ENCODE assay signal across 1 cellular context in genomic region chrX:17397074-17397473, GRCh38.
TF ChIP-seq lines count a peak whose summit lies in the region.

No MANE protein-coding gene starts in this region.

TF ChIP-seq in GM23338, 12 proteins besides CTCF, POLR2A, EP300 and RAD21:
- TF ChIP-seq, protein P1, sequence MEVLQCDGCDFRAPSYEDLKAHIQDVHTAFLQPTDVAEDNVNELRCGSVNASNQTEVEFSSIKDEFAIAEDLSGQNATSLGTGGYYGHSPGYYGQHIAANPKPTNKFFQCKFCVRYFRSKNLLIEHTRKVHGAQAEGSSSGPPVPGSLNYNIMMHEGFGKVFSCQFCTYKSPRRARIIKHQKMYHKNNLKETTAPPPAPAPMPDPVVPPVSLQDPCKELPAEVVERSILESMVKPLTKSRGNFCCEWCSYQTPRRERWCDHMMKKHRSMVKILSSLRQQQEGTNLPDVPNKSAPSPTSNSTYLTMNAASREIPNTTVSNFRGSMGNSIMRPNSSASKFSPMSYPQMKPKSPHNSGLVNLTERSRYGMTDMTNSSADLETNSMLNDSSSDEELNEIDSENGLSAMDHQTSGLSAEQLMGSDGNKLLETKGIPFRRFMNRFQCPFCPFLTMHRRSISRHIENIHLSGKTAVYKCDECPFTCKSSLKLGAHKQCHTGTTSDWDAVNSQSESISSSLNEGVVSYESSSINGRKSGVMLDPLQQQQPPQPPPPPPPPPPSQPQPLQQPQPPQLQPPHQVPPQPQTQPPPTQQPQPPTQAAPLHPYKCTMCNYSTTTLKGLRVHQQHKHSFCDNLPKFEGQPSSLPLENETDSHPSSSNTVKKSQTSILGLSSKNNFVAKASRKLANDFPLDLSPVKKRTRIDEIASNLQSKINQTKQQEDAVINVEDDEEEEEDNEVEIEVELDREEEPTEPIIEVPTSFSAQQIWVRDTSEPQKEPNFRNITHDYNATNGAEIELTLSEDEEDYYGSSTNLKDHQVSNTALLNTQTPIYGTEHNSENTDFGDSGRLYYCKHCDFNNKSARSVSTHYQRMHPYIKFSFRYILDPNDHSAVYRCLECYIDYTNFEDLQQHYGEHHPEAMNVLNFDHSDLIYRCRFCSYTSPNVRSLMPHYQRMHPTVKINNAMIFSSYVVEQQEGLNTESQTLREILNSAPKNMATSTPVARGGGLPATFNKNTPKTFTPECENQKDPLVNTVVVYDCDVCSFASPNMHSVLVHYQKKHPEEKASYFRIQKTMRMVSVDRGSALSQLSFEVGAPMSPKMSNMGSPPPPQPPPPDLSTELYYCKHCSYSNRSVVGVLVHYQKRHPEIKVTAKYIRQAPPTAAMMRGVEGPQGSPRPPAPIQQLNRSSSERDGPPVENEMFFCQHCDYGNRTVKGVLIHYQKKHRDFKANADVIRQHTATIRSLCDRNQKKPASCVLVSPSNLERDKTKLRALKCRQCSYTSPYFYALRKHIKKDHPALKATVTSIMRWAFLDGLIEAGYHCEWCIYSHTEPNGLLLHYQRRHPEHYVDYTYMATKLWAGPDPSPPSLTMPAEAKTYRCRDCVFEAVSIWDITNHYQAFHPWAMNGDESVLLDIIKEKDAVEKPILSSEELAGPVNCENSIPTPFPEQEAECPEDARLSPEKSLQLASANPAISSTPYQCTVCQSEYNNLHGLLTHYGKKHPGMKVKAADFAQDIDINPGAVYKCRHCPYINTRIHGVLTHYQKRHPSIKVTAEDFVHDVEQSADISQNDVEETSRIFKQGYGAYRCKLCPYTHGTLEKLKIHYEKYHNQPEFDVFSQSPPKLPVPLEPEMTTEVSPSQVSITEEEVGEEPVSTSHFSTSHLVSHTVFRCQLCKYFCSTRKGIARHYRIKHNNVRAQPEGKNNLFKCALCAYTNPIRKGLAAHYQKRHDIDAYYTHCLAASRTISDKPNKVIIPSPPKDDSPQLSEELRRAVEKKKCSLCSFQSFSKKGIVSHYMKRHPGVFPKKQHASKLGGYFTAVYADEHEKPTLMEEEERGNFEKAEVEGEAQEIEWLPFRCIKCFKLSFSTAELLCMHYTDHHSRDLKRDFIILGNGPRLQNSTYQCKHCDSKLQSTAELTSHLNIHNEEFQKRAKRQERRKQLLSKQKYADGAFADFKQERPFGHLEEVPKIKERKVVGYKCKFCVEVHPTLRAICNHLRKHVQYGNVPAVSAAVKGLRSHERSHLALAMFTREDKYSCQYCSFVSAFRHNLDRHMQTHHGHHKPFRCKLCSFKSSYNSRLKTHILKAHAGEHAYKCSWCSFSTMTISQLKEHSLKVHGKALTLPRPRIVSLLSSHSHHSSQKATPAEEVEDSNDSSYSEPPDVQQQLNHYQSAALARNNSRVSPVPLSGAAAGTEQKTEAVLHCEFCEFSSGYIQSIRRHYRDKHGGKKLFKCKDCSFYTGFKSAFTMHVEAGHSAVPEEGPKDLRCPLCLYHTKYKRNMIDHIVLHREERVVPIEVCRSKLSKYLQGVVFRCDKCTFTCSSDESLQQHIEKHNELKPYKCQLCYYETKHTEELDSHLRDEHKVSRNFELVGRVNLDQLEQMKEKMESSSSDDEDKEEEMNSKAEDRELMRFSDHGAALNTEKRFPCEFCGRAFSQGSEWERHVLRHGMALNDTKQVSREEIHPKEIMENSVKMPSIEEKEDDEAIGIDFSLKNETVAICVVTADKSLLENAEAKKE (CRISPR knock-in tag; IDR thresholded peaks at IDR 0.05): no peak
- TF ChIP-seq STAT1 (IDR thresholded peaks at IDR 0.05; ENCODE audit: unreplicated experiment) (no peak), EZH2 (IDR thresholded peaks at IDR 0.05; ENCODE audit: low read depth, unreplicated experiment) (no peak), REST (IDR thresholded peaks at IDR 0.05; ENCODE audit: unreplicated experiment) (no peak), ZNF114 (CRISPR knock-in tag; IDR thresholded peaks at IDR 0.05) (no peak), EZH2phosphoT487 (IDR thresholded peaks at IDR 0.05; ENCODE audit: unreplicated experiment) (no peak), JUNB (IDR thresholded peaks at IDR 0.05; ENCODE audit: unreplicated experiment) (no peak), NANOG (IDR thresholded peaks at IDR 0.05; ENCODE audit: borderline replicate concordance) (no peak), ZNF331 (CRISPR knock-in tag; IDR thresholded peaks at IDR 0.05; ENCODE audit: low read depth) (no peak), POLR2AphosphoS5 (IDR thresholded peaks at IDR 0.05; ENCODE audit: low read depth) (no peak)
- TF ChIP-seq, protein P2, sequence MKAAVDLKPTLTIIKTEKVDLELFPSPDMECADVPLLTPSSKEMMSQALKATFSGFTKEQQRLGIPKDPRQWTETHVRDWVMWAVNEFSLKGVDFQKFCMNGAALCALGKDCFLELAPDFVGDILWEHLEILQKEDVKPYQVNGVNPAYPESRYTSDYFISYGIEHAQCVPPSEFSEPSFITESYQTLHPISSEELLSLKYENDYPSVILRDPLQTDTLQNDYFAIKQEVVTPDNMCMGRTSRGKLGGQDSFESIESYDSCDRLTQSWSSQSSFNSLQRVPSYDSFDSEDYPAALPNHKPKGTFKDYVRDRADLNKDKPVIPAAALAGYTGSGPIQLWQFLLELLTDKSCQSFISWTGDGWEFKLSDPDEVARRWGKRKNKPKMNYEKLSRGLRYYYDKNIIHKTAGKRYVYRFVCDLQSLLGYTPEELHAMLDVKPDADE (IDR thresholded peaks at IDR 0.05): no peak
